ENCODE assay signal across 8 cellular contexts in genomic region chr2:200578778-200579177, GRCh38. TPM values are rescaled to one million over a fixed set of nuclear protein-coding genes. Genes with fewer than 3 reads are reported as not detected.
DNase-seq lines count a peak whose midpoint lies in the region; ATAC-seq and TF ChIP-seq lines count a peak whose summit lies in the region.

No MANE protein-coding gene starts in this region.

- in situ Hi-C loops in Panc1 (cut with HindIII; ENCODE audit: low pct_unique_long_range_greater_than_20kb, low sequenced_read_pairs), result no loop called here

- H3K27me3 ChIP-seq in Panc1 (ENCODE audit: control insufficient read depth, insufficient read depth, low read length), result no peaks in the 10 kb centered on the region
- no peaks in the 10 kb centered on the region for H3K27me3 ChIP-seq in tibial nerve

- DNase-seq in activated T-cell treated with anti-CD3 and anti-CD28 coated beads, Interleukin-2, amount 50 U/mL, for 72 hours, result peak in 1 of 2 donors; percentile 18
- no peak for DNase-seq in activated T-cell treated with anti-CD3 and anti-CD28 coated beads, Interleukin-2, amount 50 U/mL, for 48 hours
- DNase-seq in Panc1 (ENCODE audit: low read depth, low spot score) (no peak), fibroblast of pulmonary artery (ENCODE audit: low read depth) (peak; percentile 75), tibial nerve (ENCODE audit: low spot score in 2 of 2) (no peak), mucosa of gallbladder (ENCODE audit: low spot score) (no peak), HuH-7.5 (ENCODE audit: low spot score) (no peak), NCI-H2171 treated with DMSO at 0.1 percent for 48 hours (lab: John Stamatoyannopoulos, UW) (no peak)

- H3K4me1 Mint-ChIP-seq in activated T-cell treated with anti-CD3 and anti-CD28 coated beads, Interleukin-2, amount 50 U/mL, for 72 hours (ENCODE audit: low read depth), result peaks cover 23% of the 10 kb centered on the region

- H3K27ac Mint-ChIP-seq in activated T-cell treated with anti-CD3 and anti-CD28 coated beads, Interleukin-2, amount 50 U/mL, for 72 hours, result peak overlapping the region; percentile 66

- TF ChIP-seq POLR2A in tibial nerve (IDR thresholded peaks at IDR 0.05), result no peak

- peak; percentile 63 to 75 for ATAC-seq in activated T-cell treated with anti-CD3 and anti-CD28 coated beads, Interleukin-2, amount 50 U/mL, for 72 hours (replicated peaks in 1 of 2)
- peak; percentile 80; the same call in 1 of the 2 replicates for ATAC-seq in Panc1

- H3K9me3 Mint-ChIP-seq in activated T-cell treated with anti-CD3 and anti-CD28 coated beads, Interleukin-2, amount 50 U/mL, for 72 hours, result no peaks in the 10 kb centered on the region

- H3K36me3 ChIP-seq in Panc1 (ENCODE audit: control insufficient read depth, insufficient read depth, low read length) (no peaks in the 10 kb centered on the region; the same call in 1 of the 2 replicates), tibial nerve (no peaks in the 10 kb centered on the region)

- intact Hi-C loops in Panc1 (cut with micrococcal nuclease; ENCODE audit: unreplicated experiment), result loop anchor here (1.0 kb wide), 1 partner anchor 125 kb away; no protein-coding TSS in a partner anchor

- no peak for TF ChIP-seq EP300 in tibial nerve (IDR thresholded peaks at IDR 0.05)

- no peaks in the 10 kb centered on the region for H3K9me3 ChIP-seq in Panc1 (ENCODE audit: control insufficient read depth, insufficient read depth, low read depth, low read length)
- no peaks in the 10 kb centered on the region for H3K9me3 ChIP-seq in tibial nerve

- H3K4me3 ChIP-seq in Panc1 (ENCODE audit: low read depth in 2 of 2, low read length in 2 of 2) (no peak overlapping the region), fibroblast of pulmonary artery (replicated peaks; ENCODE audit: low read depth, low read length) (no peak overlapping the region), tibial nerve (no peak overlapping the region)

- no peaks in the 10 kb centered on the region for H3K27me3 Mint-ChIP-seq in activated T-cell treated with anti-CD3 and anti-CD28 coated beads, Interleukin-2, amount 50 U/mL, for 72 hours (ENCODE audit: low read depth)

- TF ChIP-seq CTCF in Panc1 (IDR thresholded peaks at IDR 0.05), result peak; percentile 72
- peak; percentile 69 for TF ChIP-seq CTCF in fibroblast of pulmonary artery (IDR thresholded peaks at IDR 0.05; ENCODE audit: low read length, missing control alignments)
- peak in 4 of 5 experiments; percentile 12 to 39 (median 17) for TF ChIP-seq CTCF in tibial nerve (IDR thresholded peaks at IDR 0.05)

- H3K4me3 Mint-ChIP-seq in activated T-cell treated with anti-CD3 and anti-CD28 coated beads, Interleukin-2, amount 50 U/mL, for 72 hours, result no peak overlapping the region

- H3K36me3 Mint-ChIP-seq in activated T-cell treated with anti-CD3 and anti-CD28 coated beads, Interleukin-2, amount 50 U/mL, for 72 hours (ENCODE audit: insufficient read depth in 2 of 2), result peaks cover 6 to 14% of the 10 kb centered on the region in 2 donors

- POLR2A ChIA-PET in Panc1 (lab: Charles Lee), result no interaction called here

- H3K4me1 ChIP-seq in Panc1 (ENCODE audit: control insufficient read depth, insufficient read depth, low read length) (no peaks in the 10 kb centered on the region), tibial nerve (no peaks in the 10 kb centered on the region)

- CTCF ChIA-PET in Panc1 (lab: Charles Lee), result no interaction called here

- H3K27ac ChIP-seq in Panc1 (ENCODE audit: low read length) (no peak overlapping the region), tibial nerve (no peak overlapping the region)

- BruUV-seq in Panc1 (replicated peaks; lab: Mats Ljungman, UMichigan), result no TSS peak

- WGBS in tibial nerve, 2 donors, result 43 to 62% methylated on average over 1 of the region's 1 CpG

RNA-seq across cellular contexts. Expression of gene AOX1, which starts 7.0 kb away (rescaled TPM):
- total RNA-seq in activated T-cell treated with anti-CD3 and anti-CD28 coated beads, Interleukin-2, amount 50 U/mL, for 72 hours, result under 1 TPM; 0.83 to 0.84 TPM
- total RNA-seq in Panc1 (2021; ENCODE audit: unreplicated experiment) (3.0 TPM), tibial nerve (100 to 1,000 TPM in 3 of 4 donors, 10 to 100 TPM in 1; 87.3 to 221 (median 135) TPM), mucosa of gallbladder (119 TPM)
- polyA plus RNA-seq in Panc1 (2012; ENCODE audit: insufficient read length), result 2.9 TPM

RNA-seq across cellular contexts. Expression of gene SGO2, which starts 52.8 kb away (rescaled TPM):
- 10 to 100 TPM; 36.5 to 38.9 TPM for total RNA-seq in activated T-cell treated with anti-CD3 and anti-CD28 coated beads, Interleukin-2, amount 50 U/mL, for 72 hours
- total RNA-seq in Panc1 (2021; ENCODE audit: unreplicated experiment) (34.0 TPM), tibial nerve (1 to 10 TPM; 1.5 to 6.3 (median 4.5) TPM), mucosa of gallbladder (2.0 TPM)
- 5.4 TPM for polyA plus RNA-seq in Panc1 (2012; ENCODE audit: insufficient read length)

Comparison
In these comparisons a context has a peak if more than half of its experiments do, and no peak if none do; other contexts are left out.
1. CTCF ChIP-seq: peak in every context shown above with its lines; median percentile 72 in Panc1; 69 in fibroblast of pulmonary artery; 17 in tibial nerve.
2. RNA of gene AOX1, which starts 7.0 kb away (total RNA-seq): 87.3 to 221 TPM in tibial nerve and 119 TPM in mucosa of gallbladder (single experiment); 3.0 TPM in Panc1 (single experiment) and 0.83 to 0.84 TPM in activated T-cell treated with anti-CD3 and anti-CD28 coated beads, Interleukin-2, amount 50 U/mL, for 72 hours; every median in the first group is over 10 times any median in the second.